Comparison of ENCODE assay signal across 20 cellular contexts in the genomic region with DNA sequence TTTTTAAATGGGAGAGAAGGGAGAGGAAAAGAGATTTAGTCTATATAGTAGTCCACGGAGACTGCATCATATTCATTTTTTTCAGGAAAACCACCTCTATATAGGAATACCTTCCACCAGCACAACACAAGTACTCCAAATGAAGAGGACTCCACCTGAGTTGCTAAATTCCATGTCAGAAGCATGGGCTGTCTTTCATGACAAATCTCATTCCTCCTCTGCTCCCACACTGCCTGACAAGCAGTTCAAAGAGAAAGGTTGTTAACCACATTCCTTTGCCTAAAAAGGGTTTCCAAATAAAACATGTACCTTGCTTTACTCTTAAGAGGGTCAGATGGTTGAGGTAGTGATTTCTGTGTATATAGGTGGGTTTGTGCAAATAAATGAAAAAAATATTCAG.
DNase-seq lines count a peak whose midpoint lies in the region; ATAC-seq, FAIRE-seq and TF ChIP-seq lines count a peak whose summit lies in the region.
"Had no signal": no experiment of that assay in that cellular context is flagged by ENCODE, and none has a peak within 500 bp of the region (broad histone marks: within the 10 kb centered on the region; RNA-seq: fewer than 3 reads in every experiment).

No MANE protein-coding gene starts in this region.

- H3K4me1 Mint-ChIP-seq in activated naive CD8-positive, alpha-beta T cell treated with anti-CD3 and anti-CD28 coated beads, Interleukin-2, amount 10 ng/mL, durations not matched to agents 7 days and 5 days = peaks cover 23% of the 10 kb centered on the region
- H3K4me1 Mint-ChIP-seq in activated naive CD8-positive, alpha-beta T cell treated with anti-CD3 and anti-CD28 coated beads, Interleukin-2, amount 50 U/mL, for 24 hours = peaks cover 22% of the 10 kb centered on the region
- peaks cover 22% of the 10 kb centered on the region for H3K4me1 Mint-ChIP-seq in mesothelial cell of epicardium
- peaks cover 18% of the 10 kb centered on the region for H3K4me1 Mint-ChIP-seq in activated CD4-positive, alpha-beta memory T cell treated with anti-CD3 and anti-CD28 coated beads for 36 hours (ENCODE audit: low read depth)

- H3K9me3 ChIP-seq in endothelial cell of umbilical vein (replicated peaks; ENCODE audit: control insufficient read depth, insufficient read depth, low read length) (no peaks in the 10 kb centered on the region), upper lobe of right lung (no peaks in the 10 kb centered on the region)
- H3K9me3 ChIP-seq: BE2C had no signal

- no peak for ATAC-seq in activated naive CD8-positive, alpha-beta T cell treated with anti-CD3 and anti-CD28 coated beads, Interleukin-2, amount 10 ng/mL, durations not matched to agents 7 days and 5 days (ENCODE audit: low read depth)
- ATAC-seq in activated naive CD8-positive, alpha-beta T cell treated with anti-CD3 and anti-CD28 coated beads, Interleukin-2, amount 50 U/mL, for 24 hours = no peak
- peak; percentile 23 for ATAC-seq in upper lobe of right lung
- ATAC-seq in HG03521 (IDR thresholded peaks at IDR 0.05; ENCODE audit: unreplicated experiment) = no peak
- ATAC-seq: CD8-positive, alpha-beta T cell had no signal

- BruUV-seq in endothelial cell of umbilical vein (replicated peaks; lab: Mats Ljungman, UMichigan) = no TSS peak

- no peaks in the 10 kb centered on the region for H3K9me3 Mint-ChIP-seq in activated naive CD8-positive, alpha-beta T cell treated with anti-CD3 and anti-CD28 coated beads, Interleukin-2, amount 10 ng/mL, durations not matched to agents 7 days and 5 days
- H3K9me3 Mint-ChIP-seq in activated naive CD8-positive, alpha-beta T cell treated with anti-CD3 and anti-CD28 coated beads, Interleukin-2, amount 50 U/mL, for 24 hours = no peaks in the 10 kb centered on the region
- H3K9me3 Mint-ChIP-seq in mesothelial cell of epicardium = no peaks in the 10 kb centered on the region
- H3K9me3 Mint-ChIP-seq in activated CD4-positive, alpha-beta memory T cell treated with anti-CD3 and anti-CD28 coated beads for 36 hours = no peaks in the 10 kb centered on the region
- H3K9me3 Mint-ChIP-seq: CD8-positive, alpha-beta T cell had no signal

- FAIRE-seq in endothelial cell of umbilical vein (lab: Jason Lieb, UNC) = no peak
- FAIRE-seq: G401.6 had no signal

- DNase-seq in activated naive CD8-positive, alpha-beta T cell treated with anti-CD3 and anti-CD28 coated beads, Interleukin-2, amount 10 ng/mL, durations not matched to agents 7 days and 5 days = no peak
- DNase-seq in activated naive CD8-positive, alpha-beta T cell treated with anti-CD3 and anti-CD28 coated beads, Interleukin-2, amount 50 U/mL, for 24 hours = no peak
- DNase-seq in endothelial cell of umbilical vein (ENCODE audit: low read depth, low spot score) (no peak), mesothelial cell of epicardium (ENCODE audit: low spot score in 2 of 2, unreplicated experiment in 2 of 2) (no peak), upper lobe of right lung (no peak), superior temporal gyrus (ENCODE audit: extremely low spot score) (no peak)
- DNase-seq in activated CD4-positive, alpha-beta memory T cell treated with anti-CD3 and anti-CD28 coated beads for 36 hours = no peak
- DNase-seq: 8988T; BE2C; CD8-positive, alpha-beta T cell; DMS79 treated with DMSO at 0.1 percent for 48 hours; GM23248; KBM-7; NCI-H1436 treated with DMSO at 0.1 percent for 48 hours; NCI-H2029 treated with DMSO at 0.1 percent for 48 hours; NCI-H2171 treated with DMSO at 0.1 percent for 48 hours; NCI-H748 treated with DMSO at 0.1 percent for 48 hours; PC-9 had no signal

- no peaks in the 10 kb centered on the region for H3K36me3 Mint-ChIP-seq in activated naive CD8-positive, alpha-beta T cell treated with anti-CD3 and anti-CD28 coated beads, Interleukin-2, amount 10 ng/mL, durations not matched to agents 7 days and 5 days
- H3K36me3 Mint-ChIP-seq in activated naive CD8-positive, alpha-beta T cell treated with anti-CD3 and anti-CD28 coated beads, Interleukin-2, amount 50 U/mL, for 24 hours (ENCODE audit: low read depth) = no peaks in the 10 kb centered on the region
- H3K36me3 Mint-ChIP-seq in mesothelial cell of epicardium = no peaks in the 10 kb centered on the region
- no peaks in the 10 kb centered on the region for H3K36me3 Mint-ChIP-seq in activated CD4-positive, alpha-beta memory T cell treated with anti-CD3 and anti-CD28 coated beads for 36 hours
- H3K36me3 Mint-ChIP-seq: CD8-positive, alpha-beta T cell had no signal

- intact Hi-C loops in endothelial cell of umbilical vein (cut with micrococcal nuclease) (no loop called here), upper lobe of right lung (cut with DNase I) (no loop called here)
- intact Hi-C loops in activated CD4-positive, alpha-beta memory T cell treated with anti-CD3 and anti-CD28 coated beads for 36 hours (cut with micrococcal nuclease) = no loop called here

- no peaks in the 10 kb centered on the region for H3K36me3 ChIP-seq in endothelial cell of umbilical vein (ENCODE audit: control insufficient read depth in 2 of 2, extremely low read depth in 1 of 2, insufficient read depth in 2 of 2, low read length in 2 of 2)
- H3K36me3 ChIP-seq in upper lobe of right lung = no peaks in the 10 kb centered on the region
- H3K36me3 ChIP-seq: BE2C had no signal

- H3K4me3 ChIP-seq in endothelial cell of umbilical vein (replicated peaks in 1 of 3; ENCODE audit: insufficient read depth in 1 of 3, low read depth in 1 of 3, low read length in 3 of 3) (no peak overlapping the region), upper lobe of right lung (no peak overlapping the region)
- H3K4me3 ChIP-seq: GM23248, PC-9 had no signal

- H3K4me3 Mint-ChIP-seq in activated naive CD8-positive, alpha-beta T cell treated with anti-CD3 and anti-CD28 coated beads, Interleukin-2, amount 10 ng/mL, durations not matched to agents 7 days and 5 days = peak overlapping the region; percentile 17
- no peak overlapping the region for H3K4me3 Mint-ChIP-seq in activated naive CD8-positive, alpha-beta T cell treated with anti-CD3 and anti-CD28 coated beads, Interleukin-2, amount 50 U/mL, for 24 hours
- no peak overlapping the region for H3K4me3 Mint-ChIP-seq in mesothelial cell of epicardium
- H3K4me3 Mint-ChIP-seq in activated CD4-positive, alpha-beta memory T cell treated with anti-CD3 and anti-CD28 coated beads for 36 hours = no peak overlapping the region
- H3K4me3 Mint-ChIP-seq: CD8-positive, alpha-beta T cell had no signal

- H3K4me1 ChIP-seq in endothelial cell of umbilical vein (ENCODE audit: control insufficient read depth, extremely low read depth, insufficient read depth, low read length) (no peaks in the 10 kb centered on the region), upper lobe of right lung (no peaks in the 10 kb centered on the region)
- H3K4me1 ChIP-seq: BE2C had no signal

- H3K27me3 ChIP-seq in endothelial cell of umbilical vein (ENCODE audit: control insufficient read depth in 2 of 2, insufficient read depth in 2 of 2, low read length in 2 of 2) (no peaks in the 10 kb centered on the region), upper lobe of right lung (no peaks in the 10 kb centered on the region)
- H3K27me3 ChIP-seq: BE2C had no signal

- no peaks in the 10 kb centered on the region for H4K20me1 ChIP-seq in endothelial cell of umbilical vein (replicated peaks; ENCODE audit: control insufficient read depth, extremely low read depth, insufficient read depth, low read length)

- CTCF ChIA-PET in endothelial cell of umbilical vein (lab: Charles Lee) = interaction anchor here (1.6 kb wide), 1 partner anchor 15 kb away, joined by 5 read pairs; no protein-coding TSS in a partner anchor
- CTCF ChIA-PET in activated CD4-positive, alpha-beta memory T cell treated with anti-CD3 and anti-CD28 coated beads for 36 hours (lab: Charles Lee) = no interaction called here

- H3K4me2 ChIP-seq in endothelial cell of umbilical vein (ENCODE audit: insufficient read depth, low read length) = peak overlapping the region; percentile 35
- H3K4me2 ChIP-seq: PC-9 had no signal

- no peak for TF ChIP-seq POLR2A in endothelial cell of umbilical vein (IDR thresholded peaks at IDR 0.05; ENCODE audit: low read depth, low read length)

- dilution Hi-C loops in endothelial cell of umbilical vein (cut with MboI; ENCODE audit: extremely low pct_ligation_motif_present, low sequenced_read_pairs) = no loop called here

- H3K9ac ChIP-seq in endothelial cell of umbilical vein (replicated peaks; ENCODE audit: extremely low read depth, insufficient read depth, low read length) = no peak overlapping the region
- H3K9ac ChIP-seq: GM23248 had no signal

- H3K27ac ChIP-seq in endothelial cell of umbilical vein (ENCODE audit: insufficient read depth, low read depth, low read length) = no peak overlapping the region
- no peak overlapping the region for H3K27ac ChIP-seq in upper lobe of right lung
- H3K27ac ChIP-seq: GM23248, PC-9 had no signal

- POLR2A ChIA-PET in activated naive CD8-positive, alpha-beta T cell treated with anti-CD3 and anti-CD28 coated beads, Interleukin-2, amount 10 ng/mL, durations not matched to agents 7 days and 5 days (lab: Charles Lee) = no interaction called here
- POLR2A ChIA-PET in endothelial cell of umbilical vein (lab: Charles Lee) = no interaction called here
- POLR2A ChIA-PET in activated CD4-positive, alpha-beta memory T cell treated with anti-CD3 and anti-CD28 coated beads for 36 hours (lab: Charles Lee) = interaction anchor here (0.6 kb wide), 1 partner anchor 12 kb away, joined by 3 read pairs; no protein-coding TSS in a partner anchor

- peaks cover 5% of the 10 kb centered on the region for H3K27me3 Mint-ChIP-seq in activated naive CD8-positive, alpha-beta T cell treated with anti-CD3 and anti-CD28 coated beads, Interleukin-2, amount 10 ng/mL, durations not matched to agents 7 days and 5 days
- no peaks in the 10 kb centered on the region for H3K27me3 Mint-ChIP-seq in activated naive CD8-positive, alpha-beta T cell treated with anti-CD3 and anti-CD28 coated beads, Interleukin-2, amount 50 U/mL, for 24 hours
- H3K27me3 Mint-ChIP-seq in mesothelial cell of epicardium (ENCODE audit: low read depth) = no peaks in the 10 kb centered on the region
- no peaks in the 10 kb centered on the region for H3K27me3 Mint-ChIP-seq in activated CD4-positive, alpha-beta memory T cell treated with anti-CD3 and anti-CD28 coated beads for 36 hours

- TF ChIP-seq CTCF in endothelial cell of umbilical vein (IDR thresholded peaks at IDR 0.05; ENCODE audit: extremely low read depth in 1 of 2, insufficient read depth in 1 of 2, low read depth in 1 of 2, low read length in 2 of 2) (no peak), mesothelial cell of epicardium (IDR thresholded peaks at IDR 0.05; ENCODE audit: unreplicated experiment) (no peak), upper lobe of right lung (IDR thresholded peaks at IDR 0.05) (no peak)

- no peaks in the 10 kb centered on the region for H3K9me1 ChIP-seq in endothelial cell of umbilical vein (replicated peaks; ENCODE audit: control insufficient read depth, extremely low read depth, insufficient read depth, low read length)

- peak overlapping the region; percentile 39 for H2AFZ ChIP-seq in endothelial cell of umbilical vein (ENCODE audit: low read depth, low read length)
- H2AFZ ChIP-seq: GM23248, PC-9 had no signal

- no peaks in the 10 kb centered on the region for H3K79me2 ChIP-seq in endothelial cell of umbilical vein (ENCODE audit: control insufficient read depth, insufficient read depth, low read length)

- no peak overlapping the region for H3K27ac Mint-ChIP-seq in activated naive CD8-positive, alpha-beta T cell treated with anti-CD3 and anti-CD28 coated beads, Interleukin-2, amount 10 ng/mL, durations not matched to agents 7 days and 5 days
- H3K27ac Mint-ChIP-seq in activated naive CD8-positive, alpha-beta T cell treated with anti-CD3 and anti-CD28 coated beads, Interleukin-2, amount 50 U/mL, for 24 hours = no peak overlapping the region
- peak overlapping the region; percentile 35 for H3K27ac Mint-ChIP-seq in mesothelial cell of epicardium
- no peak overlapping the region for H3K27ac Mint-ChIP-seq in activated CD4-positive, alpha-beta memory T cell treated with anti-CD3 and anti-CD28 coated beads for 36 hours
- H3K27ac Mint-ChIP-seq: CD8-positive, alpha-beta T cell had no signal
